ENCODE assay signal across 14 cellular contexts in genomic region chr2:138030459-138030858, GRCh38.
A peak's percentile ranks its signal among the peaks of the same experiment; 100 is the strongest.
DNase-seq lines count a peak whose midpoint lies in the region; ATAC-seq, FAIRE-seq and TF ChIP-seq lines count a peak whose summit lies in the region.
"Had no signal": no experiment of that assay in that cellular context is flagged by ENCODE, and none has a peak within 500 bp of the region (broad histone marks: within the 10 kb centered on the region; RNA-seq: fewer than 3 reads in every experiment).

No MANE protein-coding gene starts in this region.

- H4K20me1 ChIP-seq in endothelial cell of umbilical vein (replicated peaks; ENCODE audit: control insufficient read depth, extremely low read depth, insufficient read depth, low read length): no peaks in the 10 kb centered on the region

- H3K9me3 ChIP-seq in endothelial cell of umbilical vein (replicated peaks; ENCODE audit: control insufficient read depth, insufficient read depth, low read length): no peaks in the 10 kb centered on the region
- H3K9me3 ChIP-seq: Caco-2 had no signal

- no peak overlapping the region for H3K4me3 Mint-ChIP-seq in progenitor cell of endocrine pancreas (ENCODE audit: low read depth)

- no peak for DNase-seq in GM12891 (ENCODE audit: insufficient read length, low spot score)
- DNase-seq in endothelial cell of umbilical vein (ENCODE audit: low read depth, low spot score): no peak
- DNase-seq in left colon: no peak
- DNase-seq in DMS 273 treated with DMSO at 0.1 percent for 48 hours (lab: John Stamatoyannopoulos, UW): no peak
- no peak for DNase-seq in progenitor cell of endocrine pancreas (ENCODE audit: low spot score, unreplicated experiment)
- DNase-seq: activated CD8-positive, alpha-beta memory T cell treated with anti-CD3 and anti-CD28 coated beads, Interleukin-2, amount 50 U/mL, for 48 hours; Caco-2; islet precursor cell; NCI-H2107; substantia nigra had no signal

- no peak overlapping the region for H3K4me2 ChIP-seq in endothelial cell of umbilical vein (ENCODE audit: insufficient read depth, low read length)

- H3K36me3 ChIP-seq in endothelial cell of umbilical vein (ENCODE audit: control insufficient read depth in 2 of 2, extremely low read depth in 1 of 2, insufficient read depth in 2 of 2, low read length in 2 of 2): no peaks in the 10 kb centered on the region

- dilution Hi-C loops in endothelial cell of umbilical vein (cut with MboI; ENCODE audit: extremely low pct_ligation_motif_present, low sequenced_read_pairs): no loop called here

- TF ChIP-seq CTCF in endothelial cell of umbilical vein (IDR thresholded peaks at IDR 0.05; ENCODE audit: extremely low read depth in 1 of 2, insufficient read depth in 1 of 2, low read depth in 1 of 2, low read length in 2 of 2) (no peak), progenitor cell of endocrine pancreas (IDR thresholded peaks at IDR 0.05; ENCODE audit: unreplicated experiment) (no peak)

- H3K9ac ChIP-seq in endothelial cell of umbilical vein (replicated peaks; ENCODE audit: extremely low read depth, insufficient read depth, low read length): no peak overlapping the region

- no peaks in the 10 kb centered on the region for H3K27me3 Mint-ChIP-seq in progenitor cell of endocrine pancreas

- no peaks in the 10 kb centered on the region for H3K27me3 ChIP-seq in endothelial cell of umbilical vein (ENCODE audit: control insufficient read depth in 2 of 2, insufficient read depth in 2 of 2, low read length in 2 of 2)

- intact Hi-C loops in endothelial cell of umbilical vein (cut with micrococcal nuclease): no loop called here
- intact Hi-C loops in left colon (cut with DNase I, micrococcal nuclease): no loop called here

- CTCF ChIA-PET in endothelial cell of umbilical vein (lab: Charles Lee): no interaction called here

- no peak overlapping the region for H3K27ac ChIP-seq in endothelial cell of umbilical vein (ENCODE audit: insufficient read depth, low read depth, low read length)

- ATAC-seq in GM21528 (IDR thresholded peaks at IDR 0.05; ENCODE audit: low FRiP score, unreplicated experiment) (peak; percentile 66), HG03196 (IDR thresholded peaks at IDR 0.05; ENCODE audit: unreplicated experiment) (peak; percentile 84), left colon (no peak), HG03135 (IDR thresholded peaks at IDR 0.05; ENCODE audit: unreplicated experiment) (no peak)

- no peak overlapping the region for H2AFZ ChIP-seq in endothelial cell of umbilical vein (ENCODE audit: low read depth, low read length)

- H3K9me1 ChIP-seq in endothelial cell of umbilical vein (replicated peaks; ENCODE audit: control insufficient read depth, extremely low read depth, insufficient read depth, low read length): no peaks in the 10 kb centered on the region

- H3K4me1 ChIP-seq in endothelial cell of umbilical vein (ENCODE audit: control insufficient read depth, extremely low read depth, insufficient read depth, low read length): no peaks in the 10 kb centered on the region

- POLR2A ChIA-PET in endothelial cell of umbilical vein (lab: Charles Lee): no interaction called here

- no peak overlapping the region for H3K27ac Mint-ChIP-seq in progenitor cell of endocrine pancreas

- H3K4me3 ChIP-seq in endothelial cell of umbilical vein (replicated peaks in 1 of 3; ENCODE audit: insufficient read depth in 1 of 3, low read depth in 1 of 3, low read length in 3 of 3): no peak overlapping the region

- FAIRE-seq in GM12891 (lab: Jason Lieb, UNC) (peak; percentile 45), endothelial cell of umbilical vein (lab: Jason Lieb, UNC) (no peak)
- FAIRE-seq: H1 had no signal

- no peaks in the 10 kb centered on the region for H3K9me3 Mint-ChIP-seq in progenitor cell of endocrine pancreas (ENCODE audit: low read depth)

- no peaks in the 10 kb centered on the region for H3K79me2 ChIP-seq in endothelial cell of umbilical vein (ENCODE audit: control insufficient read depth, insufficient read depth, low read length)

- peaks cover 11% of the 10 kb centered on the region for H3K4me1 Mint-ChIP-seq in progenitor cell of endocrine pancreas (ENCODE audit: low read depth)

- TF ChIP-seq POLR2A in GM12891 (IDR thresholded peaks at IDR 0.05; ENCODE audit: low read depth, low read length) (no peak), endothelial cell of umbilical vein (IDR thresholded peaks at IDR 0.05; ENCODE audit: low read depth, low read length) (no peak)

- BruUV-seq in endothelial cell of umbilical vein (replicated peaks; lab: Mats Ljungman, UMichigan): no TSS peak

- no peaks in the 10 kb centered on the region for H3K36me3 Mint-ChIP-seq in progenitor cell of endocrine pancreas (ENCODE audit: insufficient read depth)

TF ChIP-seq in GM12891, 5 proteins besides CTCF, POLR2A, EP300 and RAD21:
- TF ChIP-seq POU2F2 (IDR thresholded peaks at IDR 0.05; ENCODE audit: low read depth, low read length): no peak
- TF ChIP-seq TAF1 (IDR thresholded peaks at IDR 0.05; ENCODE audit: low read depth, low read length): no peak
- 0 out of 2 replicates have a peak, but pooled peaks have one; percentile 25 for TF ChIP-seq SPI1 (IDR thresholded peaks at IDR 0.05; ENCODE audit: low read depth, low read length)
- no peak for TF ChIP-seq PAX5 (IDR thresholded peaks at IDR 0.05; ENCODE audit: insufficient read depth, low read length, severe bottlenecking)

TF ChIP-seq in endothelial cell of umbilical vein, 7 proteins besides CTCF, POLR2A, EP300 and RAD21:
- TF ChIP-seq POLR2AphosphoS5 (IDR thresholded peaks at IDR 0.05; ENCODE audit: insufficient read depth, low read depth, low read length): no peak
- no peak for TF ChIP-seq MYC (IDR thresholded peaks at IDR 0.05; ENCODE audit: low read depth, low read length)
- TF ChIP-seq MAX (IDR thresholded peaks at IDR 0.05; ENCODE audit: insufficient read depth, insufficient read length): no peak
- TF ChIP-seq EZH2 (IDR thresholded peaks at IDR 0.05; ENCODE audit: borderline replicate concordance, low read depth, low read length, severe bottlenecking): no peak
- TF ChIP-seq GATA2 (IDR thresholded peaks at IDR 0.05; ENCODE audit: insufficient read depth, insufficient read length, low read depth, low read length): peak; percentile 80
- TF ChIP-seq FOS (IDR thresholded peaks at IDR 0.05; ENCODE audit: borderline replicate concordance, insufficient read depth, low read length): peak; percentile 75
- no peak for TF ChIP-seq JUN (IDR thresholded peaks at IDR 0.05; ENCODE audit: borderline replicate concordance, insufficient read depth, insufficient read length, low read depth)

Comparison
In these comparisons a context has a peak if more than half of its experiments do, and no peak if none do; other contexts are left out.
1. ATAC-seq: peak in GM21528 (single experiment) and HG03196 (single experiment); none in left colon (single experiment) and HG03135 (single experiment).